In the genomic region with DNA sequence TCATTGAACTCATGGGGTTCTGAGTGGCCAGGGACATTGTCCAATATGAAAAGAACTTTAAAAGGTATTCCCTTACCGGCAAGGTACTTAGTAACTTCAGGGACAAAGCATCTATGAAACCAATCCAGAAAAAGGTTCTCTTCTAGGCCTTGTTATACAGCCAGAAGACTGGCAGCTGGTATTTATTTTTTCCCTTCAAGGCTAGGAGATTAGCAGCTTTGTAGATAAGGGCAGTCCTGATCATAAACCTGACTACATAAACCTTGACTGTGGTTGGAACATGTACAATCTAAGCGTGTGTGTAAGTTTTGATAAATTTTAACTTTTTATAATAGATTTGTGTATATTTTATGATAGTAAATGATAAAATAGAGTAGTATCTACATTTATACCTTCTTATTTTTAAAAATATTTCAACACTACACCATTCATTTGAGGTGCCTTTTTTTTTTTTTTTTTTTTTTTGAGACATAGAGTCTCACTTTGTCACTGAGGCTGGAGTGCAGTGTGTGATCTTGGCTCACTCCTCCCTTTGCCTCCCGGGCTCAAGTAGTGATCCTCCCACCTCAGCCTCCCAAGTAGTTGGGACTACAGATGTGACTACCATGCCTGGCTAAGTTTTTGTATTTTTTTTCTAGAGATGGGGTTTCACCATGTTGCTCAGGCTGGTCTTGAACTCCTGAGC, we compare ENCODE assay signal across 1 cellular context.
TF ChIP-seq lines count a peak whose summit lies in the region.

No MANE protein-coding gene starts in this region.

TF ChIP-seq in HepG2, 621 proteins besides CTCF, POLR2A, EP300 and RAD21 (continued from another document):
- TF ChIP-seq, protein P1, sequence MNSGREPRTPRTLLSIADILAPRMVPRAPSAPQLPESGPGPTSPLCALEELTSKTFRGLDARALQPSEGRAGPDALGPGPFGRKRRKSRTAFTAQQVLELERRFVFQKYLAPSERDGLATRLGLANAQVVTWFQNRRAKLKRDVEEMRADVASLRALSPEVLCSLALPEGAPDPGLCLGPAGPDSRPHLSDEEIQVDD (CRISPR knock-in tag; IDR thresholded peaks at IDR 0.05; ENCODE audit: borderline replicate concordance): no peak
- no peak for TF ChIP-seq ZNF17 (CRISPR knock-in tag; IDR thresholded peaks at IDR 0.05)
- no peak for TF ChIP-seq ZNF768 (CRISPR knock-in tag; IDR thresholded peaks at IDR 0.05)
- TF ChIP-seq, protein P2, sequence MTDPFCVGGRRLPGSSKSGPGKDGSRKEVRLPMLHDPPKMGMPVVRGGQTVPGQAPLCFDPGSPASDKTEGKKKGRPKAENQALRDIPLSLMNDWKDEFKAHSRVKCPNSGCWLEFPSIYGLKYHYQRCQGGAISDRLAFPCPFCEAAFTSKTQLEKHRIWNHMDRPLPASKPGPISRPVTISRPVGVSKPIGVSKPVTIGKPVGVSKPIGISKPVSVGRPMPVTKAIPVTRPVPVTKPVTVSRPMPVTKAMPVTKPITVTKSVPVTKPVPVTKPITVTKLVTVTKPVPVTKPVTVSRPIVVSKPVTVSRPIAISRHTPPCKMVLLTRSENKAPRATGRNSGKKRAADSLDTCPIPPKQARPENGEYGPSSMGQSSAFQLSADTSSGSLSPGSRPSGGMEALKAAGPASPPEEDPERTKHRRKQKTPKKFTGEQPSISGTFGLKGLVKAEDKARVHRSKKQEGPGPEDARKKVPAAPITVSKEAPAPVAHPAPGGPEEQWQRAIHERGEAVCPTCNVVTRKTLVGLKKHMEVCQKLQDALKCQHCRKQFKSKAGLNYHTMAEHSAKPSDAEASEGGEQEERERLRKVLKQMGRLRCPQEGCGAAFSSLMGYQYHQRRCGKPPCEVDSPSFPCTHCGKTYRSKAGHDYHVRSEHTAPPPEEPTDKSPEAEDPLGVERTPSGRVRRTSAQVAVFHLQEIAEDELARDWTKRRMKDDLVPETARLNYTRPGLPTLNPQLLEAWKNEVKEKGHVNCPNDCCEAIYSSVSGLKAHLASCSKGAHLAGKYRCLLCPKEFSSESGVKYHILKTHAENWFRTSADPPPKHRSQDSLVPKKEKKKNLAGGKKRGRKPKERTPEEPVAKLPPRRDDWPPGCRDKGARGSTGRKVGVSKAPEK (CRISPR knock-in tag; IDR thresholded peaks at IDR 0.05; ENCODE audit: borderline replicate concordance): no peak
- TF ChIP-seq, protein P3, sequence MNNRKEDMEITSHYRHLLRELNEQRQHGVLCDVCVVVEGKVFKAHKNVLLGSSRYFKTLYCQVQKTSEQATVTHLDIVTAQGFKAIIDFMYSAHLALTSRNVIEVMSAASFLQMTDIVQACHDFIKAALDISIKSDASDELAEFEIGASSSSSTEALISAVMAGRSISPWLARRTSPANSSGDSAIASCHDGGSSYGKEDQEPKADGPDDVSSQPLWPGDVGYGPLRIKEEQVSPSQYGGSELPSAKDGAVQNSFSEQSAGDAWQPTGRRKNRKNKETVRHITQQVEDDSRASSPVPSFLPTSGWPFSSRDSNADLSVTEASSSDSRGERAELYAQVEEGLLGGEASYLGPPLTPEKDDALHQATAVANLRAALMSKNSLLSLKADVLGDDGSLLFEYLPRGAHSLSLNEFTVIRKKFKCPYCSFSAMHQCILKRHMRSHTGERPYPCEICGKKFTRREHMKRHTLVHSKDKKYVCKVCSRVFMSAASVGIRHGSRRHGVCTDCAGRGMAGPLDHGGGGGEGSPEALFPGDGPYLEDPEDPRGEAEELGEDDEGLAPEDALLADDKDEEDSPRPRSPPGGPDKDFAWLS (CRISPR knock-in tag; IDR thresholded peaks at IDR 0.05; ENCODE audit: borderline replicate concordance): no peak
